13 cellular contexts compared by ENCODE assay signal in genomic region chr12:14362347-14362746, GRCh38. TPM values are rescaled to one million over a fixed set of nuclear protein-coding genes. Genes with fewer than 3 reads are reported as not detected.
DNase-seq lines count a peak whose midpoint lies in the region; ATAC-seq and TF ChIP-seq lines count a peak whose summit lies in the region.
"Had no signal": no experiment of that assay in that cellular context is flagged by ENCODE, and none has a peak within 500 bp of the region (broad histone marks: within the 10 kb centered on the region; RNA-seq: fewer than 3 reads in every experiment).

No MANE protein-coding gene starts in this region.

- H3K27ac Mint-ChIP-seq in activated CD8-positive, alpha-beta T cell treated with anti-CD3 and anti-CD28 coated beads for 36 hours, result peak overlapping the region; percentile 18
- no peak overlapping the region for H3K27ac Mint-ChIP-seq in activated CD8-positive, alpha-beta T cell treated with anti-CD3 and anti-CD28 coated beads, Interleukin-2, amount 10 ng/mL, durations not matched to agents 7 days and 5 days
- peak overlapping the region; percentile 3 for H3K27ac Mint-ChIP-seq in type B pancreatic cell

- no peak for TF ChIP-seq CTCF in activated CD8-positive, alpha-beta T cell treated with anti-CD3 and anti-CD28 coated beads for 36 hours (IDR thresholded peaks at IDR 0.05)
- no peak for TF ChIP-seq CTCF in OCI-LY7 (conservative IDR thresholded peaks at IDR 0.05; ENCODE audit: low read length)
- no peak for TF ChIP-seq CTCF in type B pancreatic cell (conservative IDR thresholded peaks at IDR 0.05)

- H3K4me1 Mint-ChIP-seq in activated CD8-positive, alpha-beta T cell treated with anti-CD3 and anti-CD28 coated beads for 36 hours (ENCODE audit: low read depth), result peaks cover 14% of the 10 kb centered on the region
- H3K4me1 Mint-ChIP-seq in activated CD8-positive, alpha-beta T cell treated with anti-CD3 and anti-CD28 coated beads, Interleukin-2, amount 10 ng/mL, durations not matched to agents 7 days and 5 days (ENCODE audit: low read depth), result peaks cover 13% of the 10 kb centered on the region
- H3K4me1 Mint-ChIP-seq in type B pancreatic cell (ENCODE audit: unreplicated experiment), result no peaks in the 10 kb centered on the region

- no peaks in the 10 kb centered on the region for H4K20me1 ChIP-seq in OCI-LY7 (ENCODE audit: insufficient read depth, low read length)

- H3K36me3 ChIP-seq in OCI-LY7 (ENCODE audit: insufficient read depth, low read length), result peaks cover 12% of the 10 kb centered on the region; the same call in 1 of the 2 replicates

- peaks cover 28% of the 10 kb centered on the region for H3K4me1 ChIP-seq in OCI-LY7 (ENCODE audit: insufficient read depth, low read length, poor library complexity, severe bottlenecking)

- no peaks in the 10 kb centered on the region for H3K79me2 ChIP-seq in OCI-LY7 (ENCODE audit: insufficient read depth, low read depth, low read length)

- H3K27me3 Mint-ChIP-seq in activated CD8-positive, alpha-beta T cell treated with anti-CD3 and anti-CD28 coated beads for 36 hours, result no peaks in the 10 kb centered on the region
- H3K27me3 Mint-ChIP-seq in activated CD8-positive, alpha-beta T cell treated with anti-CD3 and anti-CD28 coated beads, Interleukin-2, amount 10 ng/mL, durations not matched to agents 7 days and 5 days (ENCODE audit: low read depth), result no peaks in the 10 kb centered on the region
- peaks cover 3% of the 10 kb centered on the region for H3K27me3 Mint-ChIP-seq in type B pancreatic cell

- no peaks in the 10 kb centered on the region for H3K9me2 ChIP-seq in OCI-LY7 (ENCODE audit: insufficient read depth, low read length)

- no peak overlapping the region for H3K4me3 ChIP-seq in OCI-LY7 (ENCODE audit: low read depth, low read length, poor library complexity, severe bottlenecking)

- H3K4me3 Mint-ChIP-seq in activated CD8-positive, alpha-beta T cell treated with anti-CD3 and anti-CD28 coated beads for 36 hours, result no peak overlapping the region
- H3K4me3 Mint-ChIP-seq in activated CD8-positive, alpha-beta T cell treated with anti-CD3 and anti-CD28 coated beads, Interleukin-2, amount 10 ng/mL, durations not matched to agents 7 days and 5 days, result no peak overlapping the region
- H3K4me3 Mint-ChIP-seq in type B pancreatic cell, result no peak overlapping the region

- H3K9me3 ChIP-seq in OCI-LY7 (ENCODE audit: low read length), result peaks cover 23% of the 10 kb centered on the region; the same call in 1 of the 2 replicates

- POLR2A ChIA-PET in activated CD8-positive, alpha-beta T cell treated with anti-CD3 and anti-CD28 coated beads for 36 hours (lab: Charles Lee), result no interaction called here
- POLR2A ChIA-PET in activated CD8-positive, alpha-beta T cell treated with anti-CD3 and anti-CD28 coated beads, Interleukin-2, amount 10 ng/mL, durations not matched to agents 7 days and 5 days (lab: Charles Lee), result no interaction called here
- POLR2A ChIA-PET in OCI-LY7 (lab: Charles Lee), result interaction anchor here (0.7 to 1.4 kb wide), 5 partner anchors 10 to 671 kb away, joined by 3 to 7 read pairs (median 3); no protein-coding TSS in a partner anchor

- peak overlapping the region; percentile 80; the same call in 1 of the 2 replicates for H2AFZ ChIP-seq in OCI-LY7 (ENCODE audit: low read length)

- intact Hi-C loops in activated CD8-positive, alpha-beta T cell treated with anti-CD3 and anti-CD28 coated beads for 36 hours (cut with micrococcal nuclease), result no loop called here
- intact Hi-C loops in OCI-LY7 (cut with micrococcal nuclease; ENCODE audit: unreplicated experiment), result no loop called here
- intact Hi-C loops in head of caudate nucleus (cut with DNase I), result no loop called here

- no peak for DNase-seq in activated CD8-positive, alpha-beta T cell treated with anti-CD3 and anti-CD28 coated beads for 36 hours
- DNase-seq in activated CD8-positive, alpha-beta T cell treated with anti-CD3 and anti-CD28 coated beads, Interleukin-2, amount 10 ng/mL, durations not matched to agents 7 days and 5 days, result no peak
- DNase-seq in OCI-LY7 (ENCODE audit: low spot score), result peak; percentile 31
- DNase-seq in type B pancreatic cell (ENCODE audit: extremely low spot score, unreplicated experiment), result no peak
- DNase-seq in head of caudate nucleus, result no peak
- DNase-seq in T-helper 2 cell, result no peak
- DNase-seq in activated effector memory CD4-positive, alpha-beta T cell treated with Interleukin-2 at 50 U/mL for 16 hours, result no peak
- DNase-seq: activated CD8-positive, alpha-beta memory T cell treated with anti-CD3 and anti-CD28 coated beads, Interleukin-2, amount 50 U/mL, for 48 hours; kidney glomerular epithelial cell; MV-4-11; small intestine had no signal

- H3K36me3 Mint-ChIP-seq in activated CD8-positive, alpha-beta T cell treated with anti-CD3 and anti-CD28 coated beads for 36 hours (ENCODE audit: low read depth), result peaks cover 12% of the 10 kb centered on the region
- peaks cover 19% of the 10 kb centered on the region for H3K36me3 Mint-ChIP-seq in activated CD8-positive, alpha-beta T cell treated with anti-CD3 and anti-CD28 coated beads, Interleukin-2, amount 10 ng/mL, durations not matched to agents 7 days and 5 days (ENCODE audit: low read depth)
- peaks cover 23% of the 10 kb centered on the region for H3K36me3 Mint-ChIP-seq in type B pancreatic cell

- CTCF ChIA-PET in activated CD8-positive, alpha-beta T cell treated with anti-CD3 and anti-CD28 coated beads for 36 hours (lab: Charles Lee), result interaction anchor here (1.5 kb wide), 1 partner anchor 105 kb away, joined by 3 read pairs; no protein-coding TSS in a partner anchor
- CTCF ChIA-PET in activated CD8-positive, alpha-beta T cell treated with anti-CD3 and anti-CD28 coated beads, Interleukin-2, amount 10 ng/mL, durations not matched to agents 7 days and 5 days (lab: Charles Lee), result interaction anchor here (1.4 to 1.6 kb wide), 2 partner anchors 102 to 124 kb away, joined by 3 to 5 read pairs; no protein-coding TSS in a partner anchor
- CTCF ChIA-PET in OCI-LY7 (lab: Charles Lee; ENCODE audit: unreplicated experiment), result no interaction called here

- H3K4me2 ChIP-seq in OCI-LY7 (ENCODE audit: low read length), result peak overlapping the region; percentile 23

- peak overlapping the region; percentile 62 for H3K27ac ChIP-seq in OCI-LY7 (ENCODE audit: low read depth, low read length, poor library complexity, severe bottlenecking)
- H3K27ac ChIP-seq: epithelial cell of prostate had no signal

- H3K9me3 Mint-ChIP-seq in activated CD8-positive, alpha-beta T cell treated with anti-CD3 and anti-CD28 coated beads for 36 hours, result peaks cover 3% of the 10 kb centered on the region
- peaks cover 3% of the 10 kb centered on the region for H3K9me3 Mint-ChIP-seq in activated CD8-positive, alpha-beta T cell treated with anti-CD3 and anti-CD28 coated beads, Interleukin-2, amount 10 ng/mL, durations not matched to agents 7 days and 5 days (ENCODE audit: insufficient read depth)
- H3K9me3 Mint-ChIP-seq in type B pancreatic cell, result peaks cover 11% of the 10 kb centered on the region

- no TSS peak for BruUV-seq in OCI-LY7 (replicated peaks; lab: Mats Ljungman, UMichigan)

- ATAC-seq in activated CD8-positive, alpha-beta T cell treated with anti-CD3 and anti-CD28 coated beads for 36 hours, result no peak
- ATAC-seq in activated CD8-positive, alpha-beta T cell treated with anti-CD3 and anti-CD28 coated beads, Interleukin-2, amount 10 ng/mL, durations not matched to agents 7 days and 5 days, result no peak
- peak; percentile 28 for ATAC-seq in GM21717 (IDR thresholded peaks at IDR 0.05; ENCODE audit: unreplicated experiment)

RNA-seq across cellular contexts. Expression of gene ATF7IP, which starts 3.1 kb away (rescaled TPM):
- 100 to 1,000 TPM; 101 to 107 TPM for total RNA-seq in activated CD8-positive, alpha-beta T cell treated with anti-CD3 and anti-CD28 coated beads for 36 hours
- 100 to 1,000 TPM in 1 of 2 experiments, 10 to 100 TPM in 1; 99.8 to 104 TPM for total RNA-seq in activated CD8-positive, alpha-beta T cell treated with anti-CD3 and anti-CD28 coated beads, Interleukin-2, amount 10 ng/mL, durations not matched to agents 7 days and 5 days
- 55.6 and 69.8 TPM in 2 replicates for total RNA-seq in OCI-LY7 (2014; rRNA removed; shearing (Covaris generic))
- total RNA-seq in OCI-LY7 (2022) (66.0 and 85.6 TPM in 2 replicates), type B pancreatic cell (ENCODE audit: low replicate concordance) (102 and 136 TPM in 2 replicates)
